8 cellular contexts compared by ENCODE assay signal in the genomic region with DNA sequence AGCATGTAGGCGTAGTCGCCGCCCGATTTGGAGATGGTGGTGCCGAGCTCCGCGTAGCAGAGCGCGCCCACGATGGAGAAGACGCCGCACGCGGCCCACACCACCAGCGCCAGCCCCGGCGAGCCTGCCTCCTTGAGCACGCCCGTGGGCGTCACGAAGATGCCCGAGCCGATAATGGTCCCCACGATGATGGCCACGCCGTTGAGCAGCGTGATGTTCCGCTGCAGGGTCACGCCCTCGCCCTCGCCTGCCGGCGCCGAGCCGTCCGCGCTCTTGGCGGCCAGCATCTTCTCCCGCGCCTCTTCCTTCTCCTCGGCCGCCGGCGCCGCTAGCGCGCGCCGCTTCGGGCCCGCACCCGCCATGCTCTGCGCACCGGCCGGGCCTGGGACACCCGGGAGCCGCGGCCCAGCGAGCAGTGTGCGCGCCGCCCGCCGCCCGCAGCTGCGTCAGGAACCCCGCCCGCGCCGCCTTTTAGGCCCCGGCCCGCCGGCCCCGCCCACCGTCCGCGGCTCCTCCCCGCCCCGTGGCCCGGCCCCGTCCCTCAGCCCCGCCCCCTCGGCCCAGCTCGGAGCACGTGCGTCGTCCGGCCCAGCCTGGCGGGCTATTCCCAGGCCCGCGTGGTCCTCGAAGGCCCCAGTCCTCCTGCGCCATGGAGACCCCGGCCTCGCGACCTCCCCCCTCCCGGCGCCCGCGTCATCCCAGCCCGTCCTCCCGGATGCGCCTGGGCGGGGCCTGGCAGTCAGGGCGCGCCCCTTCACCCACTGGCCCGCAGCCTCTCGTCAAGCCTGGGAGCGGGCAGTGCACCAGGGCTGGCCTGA. TPM values are rescaled to one million over a fixed set of nuclear protein-coding genes. Genes with fewer than 3 reads are reported as not detected.
DNase-seq lines count a peak whose midpoint lies in the region; ATAC-seq and TF ChIP-seq lines count a peak whose summit lies in the region.
"Not testable (repeated sequence)": the region's sequence is repeated elsewhere in the genome, so short reads cannot be mapped to it uniquely, and the experiment has no call there.

SLC7A5 (minus strand) TSS at position 447 of the 818 bp plus-strand sequence; CDS start at position 362, 85 bp downstream.

- peak; percentile 69 to 94 (median 80) for ATAC-seq in heart right ventricle

- not testable (repeated sequence) for H3K23ac ChIP-seq in trophoblast cell (ENCODE audit: low read length)

- peak within 1 kb of the TSS in 3 of 10 donors; percentile 9 to 81 (median 35) for H3K27ac ChIP-seq in heart right ventricle
- peak within 1 kb of the TSS; percentile 97 for H3K27ac ChIP-seq in trophoblast cell (ENCODE audit: low read depth, low read length)
- peak within 1 kb of the TSS; percentile 38 for H3K27ac ChIP-seq in suprapubic skin

- H3K36me3 ChIP-seq in heart right ventricle, suprapubic skin: not testable (repeated sequence)
- H3K36me3 ChIP-seq in trophoblast cell (ENCODE audit: control insufficient read depth in 1 of 2, insufficient read depth in 2 of 2, low read length in 2 of 2) = peaks cover 6 to 12% of the 10 kb centered on the region in 2 experiments

- TF ChIP-seq CTCF in NB4 (IDR thresholded peaks at IDR 0.05; ENCODE audit: low read depth, low read length); heart right ventricle (IDR thresholded peaks at IDR 0.05); suprapubic skin (IDR thresholded peaks at IDR 0.05): not testable (repeated sequence)

- peak within 1 kb of the TSS; percentile 95 for H3K4ac ChIP-seq in trophoblast cell (ENCODE audit: low read depth, low read length)

- POLR2A ChIA-PET in HEK293T (lab: Yijun Ruan, JAX) = interaction anchor here (0.6 to 2.8 kb wide), 8 partner anchors 9 to 104 kb away, joined by 3 to 31 read pairs (median 5); partner anchors contain the start of gene KLHDC4

- peak within 1 kb of the TSS; percentile 98 for H2BK12ac ChIP-seq in trophoblast cell (ENCODE audit: low read length)

- H4K12ac ChIP-seq in trophoblast cell (ENCODE audit: low read depth, low read length) = not testable (repeated sequence)

- CTCF ChIA-PET in HEK293T (lab: Yijun Ruan, JAX) = interaction anchor here (1.4 to 4.3 kb wide), 3 partner anchors 20 to 89 kb away, joined by 3 to 69 read pairs (median 5); no protein-coding TSS in a partner anchor

- H3K27me3 ChIP-seq in heart right ventricle (peaks cover 0 to 14% (median 6%) of the 10 kb centered on the region in 7 donors), suprapubic skin (peaks cover 17% of the 10 kb centered on the region)
- not testable (repeated sequence) for H3K27me3 ChIP-seq in trophoblast cell (ENCODE audit: insufficient read depth, low read length)

- WGBS in heart right ventricle, 2 donors = 2 to 5% methylated on average over 80 to 108 of the region's 109 CpGs
- no CpG with 5 or more reads among the region's 109 CpGs for WGBS in trophoblast cell (ENCODE audit: extremely low coverage, insufficient coverage, insufficient read length)
- 3% methylated on average over 8 of the region's 109 CpGs for WGBS in suprapubic skin

- peak within 1 kb of the TSS; percentile 97 for H4K91ac ChIP-seq in trophoblast cell (ENCODE audit: low read depth, low read length)

- H3K79me2 ChIP-seq in trophoblast cell (ENCODE audit: control insufficient read depth, insufficient read depth, low read length, poor library complexity) = peaks cover 34% of the 10 kb centered on the region

- peak within 1 kb of the TSS; percentile 53 for H4K8ac ChIP-seq in trophoblast cell (ENCODE audit: low read depth, low read length)

- H2BK120ac ChIP-seq in trophoblast cell (ENCODE audit: insufficient read depth, low read length, poor library complexity) = peak within 1 kb of the TSS; percentile 97

- peak within 1 kb of the TSS; percentile 91 for H3K18ac ChIP-seq in trophoblast cell (ENCODE audit: low read length)

- not testable (repeated sequence) for H3K9me3 ChIP-seq in heart right ventricle; trophoblast cell (ENCODE audit: insufficient read depth, low read depth, low read length); suprapubic skin

- peak within 1 kb of the TSS; percentile 59 for H2AFZ ChIP-seq in trophoblast cell (ENCODE audit: insufficient read depth, low read length, poor library complexity)

- H3K4me3 ChIP-seq in NB4 (ENCODE audit: low read depth, low read length) (peak within 1 kb of the TSS; percentile 77), heart right ventricle (peak within 1 kb of the TSS; percentile 14 to 74 (median 54)), trophoblast cell (ENCODE audit: low read depth, low read length) (peak within 1 kb of the TSS; percentile 93), suprapubic skin (peak within 1 kb of the TSS; percentile 62)

- peak within 1 kb of the TSS; percentile 86 for H3K14ac ChIP-seq in trophoblast cell (ENCODE audit: low read length)

- not testable (repeated sequence) for TF ChIP-seq EP300 in suprapubic skin (IDR thresholded peaks at IDR 0.05)

- peak; percentile 92 for DNase-seq in GM03348 (ENCODE audit: low spot score)
- peak; percentile 79 for DNase-seq in HEK293T (ENCODE audit: extremely low spot score)
- DNase-seq in NB4 (ENCODE audit: low read depth) = peak; percentile 87
- peak; percentile 66 for DNase-seq in T1000 (lab: John Stamatoyannopoulos, UW)
- peak in 40 of 56 donors; percentile 23 to 86 (median 64) for DNase-seq in amygdala (lab: John Stamatoyannopoulos, UW)
- DNase-seq in heart right ventricle = peak; percentile 71 to 84
- peak; percentile 66 to 83 for DNase-seq in trophoblast cell
- DNase-seq in suprapubic skin (ENCODE audit: low spot score in 2 of 2) = not testable (repeated sequence)

- H3K4me2 ChIP-seq in trophoblast cell (ENCODE audit: low read length) = peak within 1 kb of the TSS; percentile 85

- peak within 1 kb of the TSS; percentile 80 for H3K9ac ChIP-seq in trophoblast cell (ENCODE audit: low read length)

- H3K79me1 ChIP-seq in trophoblast cell (ENCODE audit: low read length) = peaks cover 36% of the 10 kb centered on the region

- peak within 1 kb of the TSS; percentile 95 for H2BK5ac ChIP-seq in trophoblast cell (ENCODE audit: low read depth, low read length, poor library complexity)

- intact Hi-C loops in heart right ventricle (cut with DNase I) = not testable (repeated sequence)

- peak; percentile 90 for TF ChIP-seq POLR2A in NB4 (IDR thresholded peaks at IDR 0.05; ENCODE audit: extremely low read depth, insufficient read length)
- not testable (repeated sequence) for TF ChIP-seq POLR2A in suprapubic skin (IDR thresholded peaks at IDR 0.05)

- H3K4me1 ChIP-seq in heart right ventricle (peaks cover 0 to 37% (median 12%) of the 10 kb centered on the region in 9 donors), trophoblast cell (ENCODE audit: control insufficient read depth in 1 of 2, insufficient read depth in 2 of 2, low read length in 2 of 2) (peaks cover 27 to 28% of the 10 kb centered on the region in 2 experiments), suprapubic skin (peaks cover 42% of the 10 kb centered on the region)

- peak within 1 kb of the TSS; percentile 97 for H2AK5ac ChIP-seq in trophoblast cell (ENCODE audit: low read length)

TF ChIP-seq in HEK293T, 16 proteins besides CTCF, POLR2A, EP300 and RAD21:
- peak; percentile 99 for TF ChIP-seq L3MBTL2 (conservative IDR thresholded peaks at IDR 0.05)

RNA-seq across cellular contexts. Expression of gene SLC7A5, which starts in this region (rescaled TPM):
- total RNA-seq in heart right ventricle (10 to 100 TPM in 2 of 10 donors, 1 to 10 TPM in 8; 1.2 to 15.3 (median 4.1) TPM), suprapubic skin (10 to 100 TPM in 3 of 4 donors, 1 to 10 TPM in 1; 10.0 to 99.4 (median 61.1) TPM)
- polyA plus RNA-seq in heart right ventricle = 1 to 10 TPM; 3.5 to 4.7 TPM
- 379 and 403 TPM in 2 replicates for polyA plus RNA-seq in trophoblast cell (2013)
